Comparison of ENCODE assay signal across 16 cellular contexts in the genomic region with DNA sequence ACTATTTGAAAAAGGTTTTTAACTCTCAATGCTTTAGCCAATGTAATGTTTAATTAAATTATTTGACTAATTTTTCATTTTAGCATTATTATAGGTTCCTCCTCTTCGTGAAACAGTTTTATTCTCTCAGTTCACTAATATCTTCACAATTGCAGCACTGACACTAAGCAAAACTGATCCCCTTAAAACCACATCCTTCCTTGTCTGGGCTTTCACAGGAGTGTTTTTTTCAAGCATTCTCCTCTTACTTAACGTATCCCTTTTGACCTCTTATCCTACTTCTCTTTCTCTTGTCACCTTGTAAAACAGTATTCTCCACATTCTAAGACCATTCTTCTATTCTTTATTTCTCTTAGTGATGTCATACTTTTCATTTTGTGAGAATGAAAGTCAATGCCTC.
DNase-seq lines count a peak whose midpoint lies in the region; ATAC-seq, FAIRE-seq and TF ChIP-seq lines count a peak whose summit lies in the region.
"Had no signal": no experiment of that assay in that cellular context is flagged by ENCODE, and none has a peak within 500 bp of the region (broad histone marks: within the 10 kb centered on the region; RNA-seq: fewer than 3 reads in every experiment).

No MANE protein-coding gene starts in this region.

- H3K36me3 ChIP-seq in BLaER1 (no peaks in the 10 kb centered on the region), Loucy (ENCODE audit: insufficient read depth, low read length) (no peaks in the 10 kb centered on the region), gastrocnemius medialis (no peaks in the 10 kb centered on the region)
- H3K36me3 ChIP-seq in CD8-positive, alpha-beta T cell (ENCODE audit: insufficient read depth, low read length) = no peaks in the 10 kb centered on the region

- intact Hi-C loops in CD8-positive, alpha-beta T cell (cut with DNase I, micrococcal nuclease) = no loop called here
- intact Hi-C loops in gastrocnemius medialis (cut with DNase I; ENCODE audit: low total_unique reads) = no loop called here

- H3F3A ChIP-seq in Loucy (ENCODE audit: low read depth) = no peaks in the 10 kb centered on the region

- DNase-seq in GM12892 (ENCODE audit: insufficient read length) (no peak), SKM-1 treated with dmso at 0.1 percent for 144 hours (lab: John Stamatoyannopoulos, UW; ENCODE audit: unreplicated experiment) (peak; percentile 72), activated gamma-delta T cell treated with Interleukin-2 at 50 U/mL for 16 hours (no peak), RWPE1 (ENCODE audit: low spot score) (no peak), gastrocnemius medialis (no peak)
- no peak for DNase-seq in CD8-positive, alpha-beta T cell
- DNase-seq: DMS 273 treated with DMSO at 0.1 percent for 48 hours, GOT3, NCI-H1417 treated with DMSO at 0.1 percent for 48 hours, NCI-H1930, NCI-H526 treated with DMSO at 0.1 percent for 48 hours had no signal

- TF ChIP-seq CTCF in Loucy (conservative IDR thresholded peaks at IDR 0.05; ENCODE audit: low read length) = no peak
- no peak for TF ChIP-seq CTCF in CD8-positive, alpha-beta T cell (IDR thresholded peaks at IDR 0.05)
- TF ChIP-seq CTCF in RWPE1 (conservative IDR thresholded peaks at IDR 0.05; ENCODE audit: low read depth) = no peak
- no peak for TF ChIP-seq CTCF in gastrocnemius medialis (IDR thresholded peaks at IDR 0.05 in 4 of 5, conservative IDR thresholded peaks at IDR 0.05 in 1 of 5)

- no peaks in the 10 kb centered on the region for H3K79me2 ChIP-seq in Loucy (ENCODE audit: insufficient read depth, low read length)

- peaks cover 71% of the 10 kb centered on the region for H3K4me1 ChIP-seq in BLaER1
- peaks cover 10% of the 10 kb centered on the region for H3K4me1 ChIP-seq in Loucy (ENCODE audit: insufficient read depth, low read length, poor library complexity, severe bottlenecking)
- no peaks in the 10 kb centered on the region for H3K4me1 ChIP-seq in CD8-positive, alpha-beta T cell (ENCODE audit: insufficient read depth, low read length)
- H3K4me1 ChIP-seq in gastrocnemius medialis = no peaks in the 10 kb centered on the region

- H3K9me3 ChIP-seq in BLaER1 = no peaks in the 10 kb centered on the region
- H3K9me3 ChIP-seq in Loucy (ENCODE audit: insufficient read depth, low read depth, low read length) = no peaks in the 10 kb centered on the region
- H3K9me3 ChIP-seq in CD8-positive, alpha-beta T cell (ENCODE audit: low read length) = no peaks in the 10 kb centered on the region
- no peaks in the 10 kb centered on the region for H3K9me3 ChIP-seq in gastrocnemius medialis

- TF ChIP-seq POLR2A in GM12892 (IDR thresholded peaks at IDR 0.05; ENCODE audit: low read depth, low read length) (no peak), gastrocnemius medialis (IDR thresholded peaks at IDR 0.05) (no peak)

- H3K4me3 ChIP-seq in BLaER1 = no peak overlapping the region
- H3K4me3 ChIP-seq in Loucy (ENCODE audit: low read length, poor library complexity, severe bottlenecking) = no peak overlapping the region
- no peak overlapping the region for H3K4me3 ChIP-seq in CD8-positive, alpha-beta T cell (ENCODE audit: low read depth, low read length)
- no peak overlapping the region for H3K4me3 ChIP-seq in gastrocnemius medialis
- H3K4me3 ChIP-seq: SK-N-MC had no signal

- H3K27ac Mint-ChIP-seq in CD8-positive, alpha-beta T cell = no peak overlapping the region

- H3K4me2 ChIP-seq in BLaER1 = peak overlapping the region; percentile 66
- H3K4me2 ChIP-seq in Loucy (ENCODE audit: low read depth, low read length, poor library complexity, severe bottlenecking) = peak overlapping the region; percentile 32

- CTCF ChIA-PET in CD8-positive, alpha-beta T cell (lab: Charles Lee) = no interaction called here
- CTCF ChIA-PET in RWPE1 (lab: Yijun Ruan, JAX) = interaction anchor here (0.6 kb wide), 1 partner anchor 398 kb away, joined by 3 read pairs; no protein-coding TSS in a partner anchor

- in situ Hi-C loops in gastrocnemius medialis (cut with MboI; ENCODE audit: low sequenced_read_pairs in 4 of 4) = no loop called here

- H3K4me1 Mint-ChIP-seq in CD8-positive, alpha-beta T cell (ENCODE audit: low read depth) = no peaks in the 10 kb centered on the region

- peak overlapping the region; percentile 50 for H3K27ac ChIP-seq in BLaER1
- no peak overlapping the region for H3K27ac ChIP-seq in CD8-positive, alpha-beta T cell (ENCODE audit: low read depth, low read length)
- no peak overlapping the region for H3K27ac ChIP-seq in RWPE1
- H3K27ac ChIP-seq in gastrocnemius medialis = no peak overlapping the region
- H3K27ac ChIP-seq: SK-N-MC had no signal

- no peaks in the 10 kb centered on the region for H3K27me3 ChIP-seq in BLaER1
- H3K27me3 ChIP-seq in Loucy (ENCODE audit: insufficient read depth, low read length, poor library complexity, severe bottlenecking) = no peaks in the 10 kb centered on the region
- no peaks in the 10 kb centered on the region for H3K27me3 ChIP-seq in CD8-positive, alpha-beta T cell (ENCODE audit: insufficient read depth, low read length)
- no peaks in the 10 kb centered on the region for H3K27me3 ChIP-seq in gastrocnemius medialis

- H3K9ac ChIP-seq in BLaER1 (no peak overlapping the region), Loucy (ENCODE audit: low read depth, low read length, poor library complexity, severe bottlenecking) (no peak overlapping the region)

- no peaks in the 10 kb centered on the region for H3K27me3 Mint-ChIP-seq in CD8-positive, alpha-beta T cell (ENCODE audit: low read depth)

- FAIRE-seq in GM12892 (lab: Jason Lieb, UNC) = peak; percentile 42

- no peaks in the 10 kb centered on the region for H3K36me3 Mint-ChIP-seq in CD8-positive, alpha-beta T cell

- no peak for ATAC-seq in CD8-positive, alpha-beta T cell
- ATAC-seq in gastrocnemius medialis = no peak
- ATAC-seq: Panc1, Right ventricle myocardium inferior had no signal

- no peaks in the 10 kb centered on the region for H3K9me2 ChIP-seq in Loucy (replicated peaks; ENCODE audit: low read depth, low read length)

- H3K9me3 Mint-ChIP-seq in CD8-positive, alpha-beta T cell = peaks cover 2% of the 10 kb centered on the region

- no peak overlapping the region for H3K4me3 Mint-ChIP-seq in CD8-positive, alpha-beta T cell

- no peak overlapping the region for H2AFZ ChIP-seq in Loucy (ENCODE audit: low read length)

- POLR2A ChIA-PET in CD8-positive, alpha-beta T cell (lab: Charles Lee) = no interaction called here
- POLR2A ChIA-PET in RWPE1 (lab: Yijun Ruan, JAX; ENCODE audit: low non-redundant PET) = no interaction called here

- H4K20me1 ChIP-seq in BLaER1 = no peaks in the 10 kb centered on the region
- no peaks in the 10 kb centered on the region for H4K20me1 ChIP-seq in Loucy (ENCODE audit: insufficient read depth, low read length, poor library complexity, severe bottlenecking)
